ENCODE assay signal across 26 cellular contexts in genomic region chr18:52286675-52287074, GRCh38. TPM values are rescaled to one million over a fixed set of nuclear protein-coding genes. Genes with fewer than 3 reads are reported as not detected.
"Had no signal": no experiment of that assay in that cellular context is flagged by ENCODE, and none has a peak within 500 bp of the region (broad histone marks: within the 10 kb centered on the region; RNA-seq: fewer than 3 reads in every experiment).

No MANE protein-coding gene starts in this region.

- H3K4me1 ChIP-seq: ascending aorta had no signal

- FAIRE-seq: K562 had no signal

- H3K4me1 Mint-ChIP-seq: activated naive CD8-positive, alpha-beta T cell treated with anti-CD3 and anti-CD28 coated beads, Interleukin-2, amount 50 U/mL, for 24 hours had no signal

- H3K9me3 ChIP-seq: ascending aorta had no signal

- H3K4me3 Mint-ChIP-seq: activated CD8-positive, alpha-beta T cell treated with anti-CD3 and anti-CD28 coated beads, Interleukin-2, amount 10 ng/mL, durations not matched to agents 7 days and 5 days; activated naive CD8-positive, alpha-beta T cell treated with anti-CD3 and anti-CD28 coated beads, Interleukin-2, amount 50 U/mL, for 24 hours; T-helper 1 cell treated with Interleukin-12 subunit alpha and Interleukin-12 subunit beta and Interleukin-4 antibody, amounts not matched to agents 30 μg/mL and 1 μg/mL, for 36 hours had no signal

- ATAC-seq: activated CD8-positive, alpha-beta T cell treated with anti-CD3 and anti-CD28 coated beads, Interleukin-2, amount 10 ng/mL, durations not matched to agents 7 days and 5 days; activated naive CD4-positive, alpha-beta T cell treated with anti-CD3 and anti-CD28 coated beads, Interleukin-2, amount 50 U/mL, for 72 hours; activated naive CD8-positive, alpha-beta T cell treated with anti-CD3 and anti-CD28 coated beads, Interleukin-2, amount 50 U/mL, for 24 hours; K562; Panc1; Right ventricle myocardium inferior had no signal

- H3K27me3 Mint-ChIP-seq: activated naive CD8-positive, alpha-beta T cell treated with anti-CD3 and anti-CD28 coated beads, Interleukin-2, amount 50 U/mL, for 24 hours had no signal

- H3K4me3 ChIP-seq: ascending aorta, K562 had no signal

- H3K36me3 ChIP-seq: ascending aorta, brain microvascular endothelial cell had no signal

- DNase-seq: activated CD4-positive, alpha-beta T cell treated with anti-CD3 and anti-CD28 coated beads for 48 hours; activated CD4-positive, alpha-beta T cell treated with anti-CD3 and anti-CD28 coated beads, Interleukin-2, amount 50 U/mL, for 4 hours; activated CD4-positive, CD25-positive, alpha-beta regulatory T cell treated with anti-CD3 and anti-CD28 coated beads, Interleukin-2, amount 50 U/mL, for 72 hours; activated CD8-positive, alpha-beta memory T cell treated with anti-CD3 and anti-CD28 coated beads, Interleukin-2, amount 50 U/mL, for 48 hours; activated CD8-positive, alpha-beta T cell treated with anti-CD3 and anti-CD28 coated beads, Interleukin-2, amount 10 ng/mL, durations not matched to agents 7 days and 5 days; activated naive CD8-positive, alpha-beta T cell treated with anti-CD3 and anti-CD28 coated beads, Interleukin-2, amount 50 U/mL, for 24 hours; activated T-cell treated with anti-CD3 and anti-CD28 coated beads, Interleukin-2, amount 50 U/mL, for 1 hour; amniotic stem cell; brain microvascular endothelial cell; Karpas-422; MM.1S; NCI-H1105; NCI-H1436; NCI-H1694 treated with DMSO at 0.1 percent for 48 hours; NCI-H2081; NCI-H446 treated with DMSO at 0.1 percent for 48 hours; NCI-H526; OCI-M1; RPMI8226 had no signal

- H3K36me3 Mint-ChIP-seq: activated naive CD4-positive, alpha-beta T cell treated with anti-CD3 and anti-CD28 coated beads, Interleukin-2, amount 50 U/mL, for 72 hours had no signal

- H3K27me3 ChIP-seq: ascending aorta, brain microvascular endothelial cell had no signal

- H3K27ac ChIP-seq: ascending aorta, brain microvascular endothelial cell had no signal

- H3K9me3 Mint-ChIP-seq: activated naive CD8-positive, alpha-beta T cell treated with anti-CD3 and anti-CD28 coated beads, Interleukin-2, amount 50 U/mL, for 24 hours; T-helper 1 cell treated with Interleukin-12 subunit alpha and Interleukin-12 subunit beta and Interleukin-4 antibody, amounts not matched to agents 30 μg/mL and 1 μg/mL, for 36 hours had no signal

- H3K27ac Mint-ChIP-seq: activated CD8-positive, alpha-beta T cell treated with anti-CD3 and anti-CD28 coated beads, Interleukin-2, amount 10 ng/mL, durations not matched to agents 7 days and 5 days; activated naive CD4-positive, alpha-beta T cell treated with anti-CD3 and anti-CD28 coated beads, Interleukin-2, amount 50 U/mL, for 72 hours; activated naive CD8-positive, alpha-beta T cell treated with anti-CD3 and anti-CD28 coated beads, Interleukin-2, amount 50 U/mL, for 24 hours; T-helper 1 cell treated with Interleukin-12 subunit alpha and Interleukin-12 subunit beta and Interleukin-4 antibody, amounts not matched to agents 30 μg/mL and 1 μg/mL, for 36 hours had no signal

RNA-seq across cellular contexts. Expression of gene DCC, which starts 53.3 kb away (rescaled TPM):
- total RNA-seq: activated CD8-positive, alpha-beta T cell treated with anti-CD3 and anti-CD28 coated beads, Interleukin-2, amount 10 ng/mL, durations not matched to agents 7 days and 5 days; activated naive CD4-positive, alpha-beta T cell treated with anti-CD3 and anti-CD28 coated beads, Interleukin-2, amount 50 U/mL, for 72 hours; ascending aorta; cardiac septum; K562; Right ventricle myocardium inferior had no signal
- polyA plus RNA-seq: K562 had no signal
